14 cellular contexts compared by ENCODE assay signal in genomic region chr2:121506187-121506586, GRCh38. TPM values are rescaled to one million over a fixed set of nuclear protein-coding genes. Genes with fewer than 3 reads are reported as not detected.
DNase-seq lines count a peak whose midpoint lies in the region; ATAC-seq and TF ChIP-seq lines count a peak whose summit lies in the region.
"Had no signal": no experiment of that assay in that cellular context is flagged by ENCODE, and none has a peak within 500 bp of the region (broad histone marks: within the 10 kb centered on the region; RNA-seq: fewer than 3 reads in every experiment).

No MANE protein-coding gene starts in this region.

- intact Hi-C loops in left ventricle myocardium inferior (cut with micrococcal nuclease), result no loop called here
- intact Hi-C loops in right cardiac atrium (cut with DNase I), result no loop called here

- peaks cover 25% of the 10 kb centered on the region for H3K36me3 ChIP-seq in left ventricle myocardium inferior
- H3K36me3 ChIP-seq in mesenchymal stem cell (ENCODE audit: control insufficient read depth in 1 of 2, insufficient read depth in 2 of 2, low read depth in 1 of 2, low read length in 2 of 2), result peaks cover 6 to 16% of the 10 kb centered on the region in 2 experiments

- H3K4me1 ChIP-seq in left ventricle myocardium inferior (peaks cover 22% of the 10 kb centered on the region), right cardiac atrium (ENCODE audit: control insufficient read depth, insufficient read depth, low read length) (peaks cover 2% of the 10 kb centered on the region), mesenchymal stem cell (ENCODE audit: control insufficient read depth, insufficient read depth, low read depth, low read length) (peaks cover 6% of the 10 kb centered on the region)

- H3K9me3 ChIP-seq in left ventricle myocardium inferior (replicated peaks) (peaks cover 7% of the 10 kb centered on the region), right cardiac atrium (ENCODE audit: control insufficient read depth, low read length) (no peaks in the 10 kb centered on the region), mesenchymal stem cell (ENCODE audit: control insufficient read depth, low read length) (no peaks in the 10 kb centered on the region)

- H3K27me3 Mint-ChIP-seq in WTC11 (ENCODE audit: low read depth), result no peaks in the 10 kb centered on the region
- H3K27me3 Mint-ChIP-seq: CD4-positive, CD25-positive, alpha-beta regulatory T cell had no signal

- no peak overlapping the region for H2AFZ ChIP-seq in mesenchymal stem cell (ENCODE audit: low read depth, low read length)
- H2AFZ ChIP-seq: GM23338 had no signal

- H4K8ac ChIP-seq in mesenchymal stem cell (ENCODE audit: low read length), result no peak overlapping the region

- no peak overlapping the region for H3K18ac ChIP-seq in mesenchymal stem cell (ENCODE audit: low read depth in 1 of 2, low read length in 2 of 2)

- peaks cover 33% of the 10 kb centered on the region for H3K36me3 Mint-ChIP-seq in WTC11

- H2BK120ac ChIP-seq in mesenchymal stem cell (ENCODE audit: low read depth, low read length), result no peak overlapping the region

- H3K23ac ChIP-seq in mesenchymal stem cell (ENCODE audit: low read length in 2 of 2), result no peak overlapping the region

- ATAC-seq in right cardiac atrium (no peak), WTC11 (no peak), GM19035 (IDR thresholded peaks at IDR 0.05; ENCODE audit: unreplicated experiment) (no peak)
- ATAC-seq: GM23338, Panc1 had no signal

- peak overlapping the region; percentile 13; the same call in 1 of the 2 replicates for H3K27ac Mint-ChIP-seq in WTC11
- H3K27ac Mint-ChIP-seq: CD4-positive, CD25-positive, alpha-beta regulatory T cell; GM23338 had no signal

- peaks cover 3% of the 10 kb centered on the region for H3K4me1 Mint-ChIP-seq in WTC11

- 96% methylated on average over 3 of the region's 3 CpGs for WGBS in right cardiac atrium
- 100% methylated on average over 3 of the region's 3 CpGs for WGBS in mesenchymal stem cell

- no peak overlapping the region for H3K4me3 ChIP-seq in left ventricle myocardium inferior
- H3K4me3 ChIP-seq in right cardiac atrium (ENCODE audit: low read length), result no peak overlapping the region
- no peak overlapping the region for H3K4me3 ChIP-seq in mesenchymal stem cell (ENCODE audit: insufficient read depth in 1 of 2, low read depth in 1 of 2, low read length in 2 of 2)
- H3K4me3 ChIP-seq: GM23338 had no signal

- DNase-seq in left ventricle myocardium inferior (no peak), right cardiac atrium (no peak), WTC11 (ENCODE audit: low spot score) (no peak), mesenchymal stem cell (no peak), H4 (ENCODE audit: low spot score) (no peak)
- DNase-seq in activated CD4-positive, alpha-beta T cell treated with anti-CD3 and anti-CD28 coated beads, Interleukin-2, amount 50 U/mL, for 4 hours, result no peak
- DNase-seq: CD4-positive, CD25-positive, alpha-beta regulatory T cell; Kasumi-1; NCI-H1930; NCI-H510A treated with DMSO at 0.1 percent for 48 hours; SIG-M5 had no signal

- H3K4me2 ChIP-seq in mesenchymal stem cell (ENCODE audit: low read length, poor library complexity, severe bottlenecking), result no peak overlapping the region
- H3K4me2 ChIP-seq: GM23338 had no signal

- no peak overlapping the region for H3K4ac ChIP-seq in mesenchymal stem cell (ENCODE audit: low read depth in 1 of 2, low read length in 2 of 2)

- no peaks in the 10 kb centered on the region for H3K27me3 ChIP-seq in left ventricle myocardium inferior (ENCODE audit: low read depth)
- H3K27me3 ChIP-seq in right cardiac atrium (ENCODE audit: control insufficient read depth, insufficient read depth), result no peaks in the 10 kb centered on the region
- no peaks in the 10 kb centered on the region for H3K27me3 ChIP-seq in mesenchymal stem cell (ENCODE audit: control insufficient read depth in 1 of 2, insufficient read depth in 1 of 2, low read length in 2 of 2)

- POLR2A ChIA-PET in WTC11 (lab: Charles Lee), result no interaction called here

- peaks cover 14% of the 10 kb centered on the region for H3K79me1 ChIP-seq in mesenchymal stem cell (replicated peaks; ENCODE audit: low read length, poor library complexity, severe bottlenecking)

- H3K27ac ChIP-seq in left ventricle myocardium inferior (replicated peaks) (peak overlapping the region; percentile 21), right cardiac atrium (ENCODE audit: low read length) (no peak overlapping the region), mesenchymal stem cell (ENCODE audit: low read length, poor library complexity, severe bottlenecking) (peak overlapping the region; percentile 33)

- no peak overlapping the region for H3K14ac ChIP-seq in mesenchymal stem cell (ENCODE audit: low read length in 2 of 2)

- no peak overlapping the region for H2BK12ac ChIP-seq in mesenchymal stem cell (ENCODE audit: low read length in 2 of 2)

- CTCF ChIA-PET in WTC11 (lab: Charles Lee), result interaction anchor here (1.2 kb wide), 1 partner anchor 26 kb away, joined by 4 read pairs; no protein-coding TSS in a partner anchor

- H2BK15ac ChIP-seq in mesenchymal stem cell (ENCODE audit: low read depth, poor library complexity, severe bottlenecking), result no peak overlapping the region

- H3K9me3 Mint-ChIP-seq in WTC11, result peaks cover under 1% of the 10 kb centered on the region
- H3K9me3 Mint-ChIP-seq: GM23338 had no signal

- H4K91ac ChIP-seq in mesenchymal stem cell (ENCODE audit: low read length), result no peak overlapping the region

- peak overlapping the region; percentile 21 for H2AK5ac ChIP-seq in mesenchymal stem cell (ENCODE audit: low read length, severe bottlenecking)

- TF ChIP-seq CTCF in left ventricle myocardium inferior (IDR thresholded peaks at IDR 0.05; ENCODE audit: borderline replicate concordance) (no peak), WTC11 (IDR thresholded peaks at IDR 0.05) (no peak)

- H2BK5ac ChIP-seq in mesenchymal stem cell (ENCODE audit: low read depth, low read length, poor library complexity, severe bottlenecking), result no peak overlapping the region

- H3K4me3 Mint-ChIP-seq in WTC11, result no peak overlapping the region
- H3K4me3 Mint-ChIP-seq: CD4-positive, CD25-positive, alpha-beta regulatory T cell; GM23338 had no signal

- no peak overlapping the region for H3K9ac ChIP-seq in mesenchymal stem cell (ENCODE audit: low read length)

TF ChIP-seq in WTC11, 78 proteins besides CTCF, POLR2A, EP300 and RAD21:
- no peak for TF ChIP-seq CBFB (CRISPR knock-in tag; IDR thresholded peaks at IDR 0.05; ENCODE audit: low read depth)
- TF ChIP-seq E2F1 (CRISPR knock-in tag; IDR thresholded peaks at IDR 0.05), result no peak

RNA-seq across cellular contexts. Expression of gene RNU4ATAC, which starts 24.5 kb away (rescaled TPM):
- total RNA-seq in left ventricle myocardium inferior (7.3 TPM), right cardiac atrium (10 to 100 TPM in 1 of 4 donors, not detected in 3; 12.7 TPM), WTC11 (2021) (not detected in 3 replicates)
- not detected for polyA plus RNA-seq in right cardiac atrium
- polyA plus RNA-seq in mesenchymal stem cell (2013, experiment 1 of 2), result not detected
- polyA plus RNA-seq in mesenchymal stem cell (2013, experiment 2 of 2), result not detected
- not detected in 2 replicates for total RNA-seq in H4 (2014; rRNA removed; shearing (Covaris generic))
- total RNA-seq: CD4-positive, CD25-positive, alpha-beta regulatory T cell; GM23338 had no signal
- polyA plus RNA-seq: CD4-positive, CD25-positive, alpha-beta regulatory T cell; GM23338 had no signal
